2 cellular contexts compared by ENCODE assay signal in the genomic region with DNA sequence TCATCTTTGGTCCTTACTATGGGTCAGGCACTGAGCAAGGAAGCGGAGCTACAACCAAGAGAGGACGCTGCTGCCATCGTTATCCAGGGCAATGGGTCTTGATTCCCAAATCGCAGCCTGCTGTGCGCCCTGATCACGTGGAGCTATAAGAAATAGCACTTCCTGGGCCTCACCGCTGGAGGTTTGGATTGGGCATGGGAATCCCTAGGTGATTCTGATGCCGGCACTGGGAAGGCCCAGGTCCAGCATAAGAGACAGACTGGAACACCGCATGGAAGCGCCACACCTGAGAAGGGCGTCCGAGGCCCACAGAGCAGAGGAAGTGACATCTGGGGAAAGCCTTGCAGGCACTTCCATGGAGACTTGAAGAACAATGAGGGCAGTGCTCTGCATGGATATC.
TF ChIP-seq lines count a peak whose summit lies in the region.

No MANE protein-coding gene starts in this region.

TF ChIP-seq in H1, 55 proteins besides CTCF, POLR2A, EP300 and RAD21:
- TF ChIP-seq EGR1 (IDR thresholded peaks at IDR 0.05; ENCODE audit: borderline replicate concordance, low read depth, low read length) (no peak), BCL11A (IDR thresholded peaks at IDR 0.05; ENCODE audit: low read depth in 2 of 2, low read length in 2 of 2) (no peak), SIN3A (conservative IDR thresholded peaks at IDR 0.05 in 1 of 2, IDR thresholded peaks at IDR 0.05 in 1 of 2; ENCODE audit: low read depth in 1 of 2, low read length in 2 of 2) (no peak), FOSL1 (IDR thresholded peaks at IDR 0.05; ENCODE audit: insufficient read depth, low read depth, low read length) (no peak), SRF (IDR thresholded peaks at IDR 0.05; ENCODE audit: low read depth, low read length) (no peak), RBBP5 (IDR thresholded peaks at IDR 0.05; ENCODE audit: borderline replicate concordance, low read depth, low read length) (no peak), MAFK (IDR thresholded peaks at IDR 0.05; ENCODE audit: low read depth, low read length) (no peak), CEBPB (IDR thresholded peaks at IDR 0.05; ENCODE audit: low read depth, low read length) (no peak), KDM1A (IDR thresholded peaks at IDR 0.05; ENCODE audit: borderline replicate concordance, low read length) (no peak), CREB1 (IDR thresholded peaks at IDR 0.05) (no peak), HDAC6 (IDR thresholded peaks at IDR 0.05; ENCODE audit: low read depth, low read length) (no peak), KDM5A (IDR thresholded peaks at IDR 0.05; ENCODE audit: low read length) (no peak), POU5F1 (IDR thresholded peaks at IDR 0.05; ENCODE audit: low read depth, low read length) (no peak), BACH1 (IDR thresholded peaks at IDR 0.05; ENCODE audit: low read length) (no peak), SIX5 (IDR thresholded peaks at IDR 0.05; ENCODE audit: low read depth, low read length) (no peak)
- TF ChIP-seq, protein P1, sequence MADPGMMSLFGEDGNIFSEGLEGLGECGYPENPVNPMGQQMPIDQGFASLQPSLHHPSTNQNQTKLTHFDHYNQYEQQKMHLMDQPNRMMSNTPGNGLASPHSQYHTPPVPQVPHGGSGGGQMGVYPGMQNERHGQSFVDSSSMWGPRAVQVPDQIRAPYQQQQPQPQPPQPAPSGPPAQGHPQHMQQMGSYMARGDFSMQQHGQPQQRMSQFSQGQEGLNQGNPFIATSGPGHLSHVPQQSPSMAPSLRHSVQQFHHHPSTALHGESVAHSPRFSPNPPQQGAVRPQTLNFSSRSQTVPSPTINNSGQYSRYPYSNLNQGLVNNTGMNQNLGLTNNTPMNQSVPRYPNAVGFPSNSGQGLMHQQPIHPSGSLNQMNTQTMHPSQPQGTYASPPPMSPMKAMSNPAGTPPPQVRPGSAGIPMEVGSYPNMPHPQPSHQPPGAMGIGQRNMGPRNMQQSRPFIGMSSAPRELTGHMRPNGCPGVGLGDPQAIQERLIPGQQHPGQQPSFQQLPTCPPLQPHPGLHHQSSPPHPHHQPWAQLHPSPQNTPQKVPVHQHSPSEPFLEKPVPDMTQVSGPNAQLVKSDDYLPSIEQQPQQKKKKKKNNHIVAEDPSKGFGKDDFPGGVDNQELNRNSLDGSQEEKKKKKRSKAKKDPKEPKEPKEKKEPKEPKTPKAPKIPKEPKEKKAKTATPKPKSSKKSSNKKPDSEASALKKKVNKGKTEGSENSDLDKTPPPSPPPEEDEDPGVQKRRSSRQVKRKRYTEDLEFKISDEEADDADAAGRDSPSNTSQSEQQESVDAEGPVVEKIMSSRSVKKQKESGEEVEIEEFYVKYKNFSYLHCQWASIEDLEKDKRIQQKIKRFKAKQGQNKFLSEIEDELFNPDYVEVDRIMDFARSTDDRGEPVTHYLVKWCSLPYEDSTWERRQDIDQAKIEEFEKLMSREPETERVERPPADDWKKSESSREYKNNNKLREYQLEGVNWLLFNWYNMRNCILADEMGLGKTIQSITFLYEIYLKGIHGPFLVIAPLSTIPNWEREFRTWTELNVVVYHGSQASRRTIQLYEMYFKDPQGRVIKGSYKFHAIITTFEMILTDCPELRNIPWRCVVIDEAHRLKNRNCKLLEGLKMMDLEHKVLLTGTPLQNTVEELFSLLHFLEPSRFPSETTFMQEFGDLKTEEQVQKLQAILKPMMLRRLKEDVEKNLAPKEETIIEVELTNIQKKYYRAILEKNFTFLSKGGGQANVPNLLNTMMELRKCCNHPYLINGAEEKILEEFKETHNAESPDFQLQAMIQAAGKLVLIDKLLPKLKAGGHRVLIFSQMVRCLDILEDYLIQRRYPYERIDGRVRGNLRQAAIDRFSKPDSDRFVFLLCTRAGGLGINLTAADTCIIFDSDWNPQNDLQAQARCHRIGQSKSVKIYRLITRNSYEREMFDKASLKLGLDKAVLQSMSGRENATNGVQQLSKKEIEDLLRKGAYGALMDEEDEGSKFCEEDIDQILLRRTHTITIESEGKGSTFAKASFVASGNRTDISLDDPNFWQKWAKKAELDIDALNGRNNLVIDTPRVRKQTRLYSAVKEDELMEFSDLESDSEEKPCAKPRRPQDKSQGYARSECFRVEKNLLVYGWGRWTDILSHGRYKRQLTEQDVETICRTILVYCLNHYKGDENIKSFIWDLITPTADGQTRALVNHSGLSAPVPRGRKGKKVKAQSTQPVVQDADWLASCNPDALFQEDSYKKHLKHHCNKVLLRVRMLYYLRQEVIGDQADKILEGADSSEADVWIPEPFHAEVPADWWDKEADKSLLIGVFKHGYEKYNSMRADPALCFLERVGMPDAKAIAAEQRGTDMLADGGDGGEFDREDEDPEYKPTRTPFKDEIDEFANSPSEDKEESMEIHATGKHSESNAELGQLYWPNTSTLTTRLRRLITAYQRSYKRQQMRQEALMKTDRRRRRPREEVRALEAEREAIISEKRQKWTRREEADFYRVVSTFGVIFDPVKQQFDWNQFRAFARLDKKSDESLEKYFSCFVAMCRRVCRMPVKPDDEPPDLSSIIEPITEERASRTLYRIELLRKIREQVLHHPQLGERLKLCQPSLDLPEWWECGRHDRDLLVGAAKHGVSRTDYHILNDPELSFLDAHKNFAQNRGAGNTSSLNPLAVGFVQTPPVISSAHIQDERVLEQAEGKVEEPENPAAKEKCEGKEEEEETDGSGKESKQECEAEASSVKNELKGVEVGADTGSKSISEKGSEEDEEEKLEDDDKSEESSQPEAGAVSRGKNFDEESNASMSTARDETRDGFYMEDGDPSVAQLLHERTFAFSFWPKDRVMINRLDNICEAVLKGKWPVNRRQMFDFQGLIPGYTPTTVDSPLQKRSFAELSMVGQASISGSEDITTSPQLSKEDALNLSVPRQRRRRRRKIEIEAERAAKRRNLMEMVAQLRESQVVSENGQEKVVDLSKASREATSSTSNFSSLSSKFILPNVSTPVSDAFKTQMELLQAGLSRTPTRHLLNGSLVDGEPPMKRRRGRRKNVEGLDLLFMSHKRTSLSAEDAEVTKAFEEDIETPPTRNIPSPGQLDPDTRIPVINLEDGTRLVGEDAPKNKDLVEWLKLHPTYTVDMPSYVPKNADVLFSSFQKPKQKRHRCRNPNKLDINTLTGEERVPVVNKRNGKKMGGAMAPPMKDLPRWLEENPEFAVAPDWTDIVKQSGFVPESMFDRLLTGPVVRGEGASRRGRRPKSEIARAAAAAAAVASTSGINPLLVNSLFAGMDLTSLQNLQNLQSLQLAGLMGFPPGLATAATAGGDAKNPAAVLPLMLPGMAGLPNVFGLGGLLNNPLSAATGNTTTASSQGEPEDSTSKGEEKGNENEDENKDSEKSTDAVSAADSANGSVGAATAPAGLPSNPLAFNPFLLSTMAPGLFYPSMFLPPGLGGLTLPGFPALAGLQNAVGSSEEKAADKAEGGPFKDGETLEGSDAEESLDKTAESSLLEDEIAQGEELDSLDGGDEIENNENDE (IDR thresholded peaks at IDR 0.05; ENCODE audit: insufficient replicate concordance, low read length) = no peak

TF ChIP-seq in GM23338, 12 proteins besides CTCF, POLR2A, EP300 and RAD21:
- TF ChIP-seq, protein P2, sequence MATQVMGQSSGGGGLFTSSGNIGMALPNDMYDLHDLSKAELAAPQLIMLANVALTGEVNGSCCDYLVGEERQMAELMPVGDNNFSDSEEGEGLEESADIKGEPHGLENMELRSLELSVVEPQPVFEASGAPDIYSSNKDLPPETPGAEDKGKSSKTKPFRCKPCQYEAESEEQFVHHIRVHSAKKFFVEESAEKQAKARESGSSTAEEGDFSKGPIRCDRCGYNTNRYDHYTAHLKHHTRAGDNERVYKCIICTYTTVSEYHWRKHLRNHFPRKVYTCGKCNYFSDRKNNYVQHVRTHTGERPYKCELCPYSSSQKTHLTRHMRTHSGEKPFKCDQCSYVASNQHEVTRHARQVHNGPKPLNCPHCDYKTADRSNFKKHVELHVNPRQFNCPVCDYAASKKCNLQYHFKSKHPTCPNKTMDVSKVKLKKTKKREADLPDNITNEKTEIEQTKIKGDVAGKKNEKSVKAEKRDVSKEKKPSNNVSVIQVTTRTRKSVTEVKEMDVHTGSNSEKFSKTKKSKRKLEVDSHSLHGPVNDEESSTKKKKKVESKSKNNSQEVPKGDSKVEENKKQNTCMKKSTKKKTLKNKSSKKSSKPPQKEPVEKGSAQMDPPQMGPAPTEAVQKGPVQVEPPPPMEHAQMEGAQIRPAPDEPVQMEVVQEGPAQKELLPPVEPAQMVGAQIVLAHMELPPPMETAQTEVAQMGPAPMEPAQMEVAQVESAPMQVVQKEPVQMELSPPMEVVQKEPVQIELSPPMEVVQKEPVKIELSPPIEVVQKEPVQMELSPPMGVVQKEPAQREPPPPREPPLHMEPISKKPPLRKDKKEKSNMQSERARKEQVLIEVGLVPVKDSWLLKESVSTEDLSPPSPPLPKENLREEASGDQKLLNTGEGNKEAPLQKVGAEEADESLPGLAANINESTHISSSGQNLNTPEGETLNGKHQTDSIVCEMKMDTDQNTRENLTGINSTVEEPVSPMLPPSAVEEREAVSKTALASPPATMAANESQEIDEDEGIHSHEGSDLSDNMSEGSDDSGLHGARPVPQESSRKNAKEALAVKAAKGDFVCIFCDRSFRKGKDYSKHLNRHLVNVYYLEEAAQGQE (IDR thresholded peaks at IDR 0.05; ENCODE audit: unreplicated experiment) = no peak
- TF ChIP-seq CREB1 (CRISPR knock-in tag; IDR thresholded peaks at IDR 0.05; ENCODE audit: low read depth) (no peak), NANOG (IDR thresholded peaks at IDR 0.05; ENCODE audit: borderline replicate concordance) (no peak), EZH2 (IDR thresholded peaks at IDR 0.05; ENCODE audit: low read depth, unreplicated experiment) (no peak), EZH2phosphoT487 (IDR thresholded peaks at IDR 0.05; ENCODE audit: unreplicated experiment) (no peak), ZNF331 (CRISPR knock-in tag; IDR thresholded peaks at IDR 0.05; ENCODE audit: low read depth) (no peak), POLR2AphosphoS5 (IDR thresholded peaks at IDR 0.05; ENCODE audit: low read depth) (no peak), ZNF114 (CRISPR knock-in tag; IDR thresholded peaks at IDR 0.05) (no peak), JUNB (IDR thresholded peaks at IDR 0.05; ENCODE audit: unreplicated experiment) (no peak), STAT1 (IDR thresholded peaks at IDR 0.05; ENCODE audit: unreplicated experiment) (no peak)
- TF ChIP-seq, protein P3, sequence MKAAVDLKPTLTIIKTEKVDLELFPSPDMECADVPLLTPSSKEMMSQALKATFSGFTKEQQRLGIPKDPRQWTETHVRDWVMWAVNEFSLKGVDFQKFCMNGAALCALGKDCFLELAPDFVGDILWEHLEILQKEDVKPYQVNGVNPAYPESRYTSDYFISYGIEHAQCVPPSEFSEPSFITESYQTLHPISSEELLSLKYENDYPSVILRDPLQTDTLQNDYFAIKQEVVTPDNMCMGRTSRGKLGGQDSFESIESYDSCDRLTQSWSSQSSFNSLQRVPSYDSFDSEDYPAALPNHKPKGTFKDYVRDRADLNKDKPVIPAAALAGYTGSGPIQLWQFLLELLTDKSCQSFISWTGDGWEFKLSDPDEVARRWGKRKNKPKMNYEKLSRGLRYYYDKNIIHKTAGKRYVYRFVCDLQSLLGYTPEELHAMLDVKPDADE (IDR thresholded peaks at IDR 0.05) = no peak
- TF ChIP-seq, protein P4, sequence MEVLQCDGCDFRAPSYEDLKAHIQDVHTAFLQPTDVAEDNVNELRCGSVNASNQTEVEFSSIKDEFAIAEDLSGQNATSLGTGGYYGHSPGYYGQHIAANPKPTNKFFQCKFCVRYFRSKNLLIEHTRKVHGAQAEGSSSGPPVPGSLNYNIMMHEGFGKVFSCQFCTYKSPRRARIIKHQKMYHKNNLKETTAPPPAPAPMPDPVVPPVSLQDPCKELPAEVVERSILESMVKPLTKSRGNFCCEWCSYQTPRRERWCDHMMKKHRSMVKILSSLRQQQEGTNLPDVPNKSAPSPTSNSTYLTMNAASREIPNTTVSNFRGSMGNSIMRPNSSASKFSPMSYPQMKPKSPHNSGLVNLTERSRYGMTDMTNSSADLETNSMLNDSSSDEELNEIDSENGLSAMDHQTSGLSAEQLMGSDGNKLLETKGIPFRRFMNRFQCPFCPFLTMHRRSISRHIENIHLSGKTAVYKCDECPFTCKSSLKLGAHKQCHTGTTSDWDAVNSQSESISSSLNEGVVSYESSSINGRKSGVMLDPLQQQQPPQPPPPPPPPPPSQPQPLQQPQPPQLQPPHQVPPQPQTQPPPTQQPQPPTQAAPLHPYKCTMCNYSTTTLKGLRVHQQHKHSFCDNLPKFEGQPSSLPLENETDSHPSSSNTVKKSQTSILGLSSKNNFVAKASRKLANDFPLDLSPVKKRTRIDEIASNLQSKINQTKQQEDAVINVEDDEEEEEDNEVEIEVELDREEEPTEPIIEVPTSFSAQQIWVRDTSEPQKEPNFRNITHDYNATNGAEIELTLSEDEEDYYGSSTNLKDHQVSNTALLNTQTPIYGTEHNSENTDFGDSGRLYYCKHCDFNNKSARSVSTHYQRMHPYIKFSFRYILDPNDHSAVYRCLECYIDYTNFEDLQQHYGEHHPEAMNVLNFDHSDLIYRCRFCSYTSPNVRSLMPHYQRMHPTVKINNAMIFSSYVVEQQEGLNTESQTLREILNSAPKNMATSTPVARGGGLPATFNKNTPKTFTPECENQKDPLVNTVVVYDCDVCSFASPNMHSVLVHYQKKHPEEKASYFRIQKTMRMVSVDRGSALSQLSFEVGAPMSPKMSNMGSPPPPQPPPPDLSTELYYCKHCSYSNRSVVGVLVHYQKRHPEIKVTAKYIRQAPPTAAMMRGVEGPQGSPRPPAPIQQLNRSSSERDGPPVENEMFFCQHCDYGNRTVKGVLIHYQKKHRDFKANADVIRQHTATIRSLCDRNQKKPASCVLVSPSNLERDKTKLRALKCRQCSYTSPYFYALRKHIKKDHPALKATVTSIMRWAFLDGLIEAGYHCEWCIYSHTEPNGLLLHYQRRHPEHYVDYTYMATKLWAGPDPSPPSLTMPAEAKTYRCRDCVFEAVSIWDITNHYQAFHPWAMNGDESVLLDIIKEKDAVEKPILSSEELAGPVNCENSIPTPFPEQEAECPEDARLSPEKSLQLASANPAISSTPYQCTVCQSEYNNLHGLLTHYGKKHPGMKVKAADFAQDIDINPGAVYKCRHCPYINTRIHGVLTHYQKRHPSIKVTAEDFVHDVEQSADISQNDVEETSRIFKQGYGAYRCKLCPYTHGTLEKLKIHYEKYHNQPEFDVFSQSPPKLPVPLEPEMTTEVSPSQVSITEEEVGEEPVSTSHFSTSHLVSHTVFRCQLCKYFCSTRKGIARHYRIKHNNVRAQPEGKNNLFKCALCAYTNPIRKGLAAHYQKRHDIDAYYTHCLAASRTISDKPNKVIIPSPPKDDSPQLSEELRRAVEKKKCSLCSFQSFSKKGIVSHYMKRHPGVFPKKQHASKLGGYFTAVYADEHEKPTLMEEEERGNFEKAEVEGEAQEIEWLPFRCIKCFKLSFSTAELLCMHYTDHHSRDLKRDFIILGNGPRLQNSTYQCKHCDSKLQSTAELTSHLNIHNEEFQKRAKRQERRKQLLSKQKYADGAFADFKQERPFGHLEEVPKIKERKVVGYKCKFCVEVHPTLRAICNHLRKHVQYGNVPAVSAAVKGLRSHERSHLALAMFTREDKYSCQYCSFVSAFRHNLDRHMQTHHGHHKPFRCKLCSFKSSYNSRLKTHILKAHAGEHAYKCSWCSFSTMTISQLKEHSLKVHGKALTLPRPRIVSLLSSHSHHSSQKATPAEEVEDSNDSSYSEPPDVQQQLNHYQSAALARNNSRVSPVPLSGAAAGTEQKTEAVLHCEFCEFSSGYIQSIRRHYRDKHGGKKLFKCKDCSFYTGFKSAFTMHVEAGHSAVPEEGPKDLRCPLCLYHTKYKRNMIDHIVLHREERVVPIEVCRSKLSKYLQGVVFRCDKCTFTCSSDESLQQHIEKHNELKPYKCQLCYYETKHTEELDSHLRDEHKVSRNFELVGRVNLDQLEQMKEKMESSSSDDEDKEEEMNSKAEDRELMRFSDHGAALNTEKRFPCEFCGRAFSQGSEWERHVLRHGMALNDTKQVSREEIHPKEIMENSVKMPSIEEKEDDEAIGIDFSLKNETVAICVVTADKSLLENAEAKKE (CRISPR knock-in tag; IDR thresholded peaks at IDR 0.05) = no peak
TF ChIP-seq in GM23338: peak in this region for 0.
